In genomic region chr1:153570874-153571273, GRCh38 we compare ENCODE assay signal across 19 cellular contexts. TPM values are rescaled to one million over a fixed set of nuclear protein-coding genes. Genes with fewer than 3 reads are reported as not detected.
DNase-seq lines count a peak whose midpoint lies in the region; ATAC-seq, FAIRE-seq and TF ChIP-seq lines count a peak whose summit lies in the region.
"Had no signal": no experiment of that assay in that cellular context is flagged by ENCODE, and none has a peak within 500 bp of the region (broad histone marks: within the 10 kb centered on the region; RNA-seq: fewer than 3 reads in every experiment).

No MANE protein-coding gene starts in this region.

- H3K27ac ChIP-seq in small intestine (ENCODE audit: low read depth in 1 of 2, low read length in 1 of 2) (no peak overlapping the region), body of pancreas (no peak overlapping the region)

- intact Hi-C loops in body of pancreas (cut with DNase I): loop anchor here (5.0 kb wide), 1 partner anchor 64 kb away; no protein-coding TSS in a partner anchor

- TF ChIP-seq POLR2A in body of pancreas (IDR thresholded peaks at IDR 0.05): no peak

- no peak for ATAC-seq in body of pancreas

- H3K9me3 ChIP-seq in small intestine (ENCODE audit: control insufficient read depth, low read depth) (no peaks in the 10 kb centered on the region), body of pancreas (no peaks in the 10 kb centered on the region)

- WGBS in small intestine, 3 donors: 14 to 61% (median 44%) methylated on average over 5 of the region's 5 CpGs
- 53 to 65% methylated on average over 5 of the region's 5 CpGs for WGBS in body of pancreas, 2 donors

- CTCF ChIA-PET in activated CD4-positive, alpha-beta T cell treated with anti-CD3 and anti-CD28 coated beads, Interleukin-2, amount 10 ng/mL, durations not matched to agents 7 days and 5 days (lab: Charles Lee): interaction anchor here (0.7 to 6.7 kb wide), 7 partner anchors 19 to 178 kb away, joined by 3 to 99 read pairs (median 4); partner anchors contain the start of genes S100A5 and S100A6

- peaks cover 48% of the 10 kb centered on the region for H3K4me1 Mint-ChIP-seq in activated CD4-positive, alpha-beta T cell treated with anti-CD3 and anti-CD28 coated beads, Interleukin-2, amount 10 ng/mL, durations not matched to agents 7 days and 5 days

- H3K36me3 ChIP-seq in small intestine (ENCODE audit: control insufficient read depth in 2 of 2, insufficient read depth in 2 of 2, low read length in 2 of 2): no peaks in the 10 kb centered on the region
- no peaks in the 10 kb centered on the region for H3K36me3 ChIP-seq in body of pancreas (replicated peaks in 1 of 2; ENCODE audit: insufficient read depth in 1 of 2, low read depth in 2 of 2)

- H3K27ac Mint-ChIP-seq in activated CD4-positive, alpha-beta T cell treated with anti-CD3 and anti-CD28 coated beads, Interleukin-2, amount 10 ng/mL, durations not matched to agents 7 days and 5 days: peak overlapping the region; percentile 77
- H3K27ac Mint-ChIP-seq: CD4-positive, alpha-beta T cell had no signal

- no peaks in the 10 kb centered on the region for H3K9me3 Mint-ChIP-seq in activated CD4-positive, alpha-beta T cell treated with anti-CD3 and anti-CD28 coated beads, Interleukin-2, amount 10 ng/mL, durations not matched to agents 7 days and 5 days
- H3K9me3 Mint-ChIP-seq: CD4-positive, alpha-beta T cell had no signal

- FAIRE-seq in small intestine (lab: Jason Lieb, UNC): no peak

- no peak overlapping the region for H3K4me3 ChIP-seq in small intestine (ENCODE audit: low read depth in 1 of 2, low read length in 2 of 2)
- H3K4me3 ChIP-seq in body of pancreas: no peak overlapping the region

- H3K27me3 ChIP-seq in small intestine (ENCODE audit: control insufficient read depth in 2 of 2, insufficient read depth in 2 of 2, low read length in 2 of 2): no peaks in the 10 kb centered on the region
- H3K27me3 ChIP-seq in body of pancreas: no peaks in the 10 kb centered on the region

- peaks cover 8 to 11% of the 10 kb centered on the region in 2 donors for H3K4me1 ChIP-seq in small intestine (ENCODE audit: control insufficient read depth in 2 of 2, insufficient read depth in 1 of 2, low read depth in 1 of 2, low read length in 1 of 2)
- H3K4me1 ChIP-seq in body of pancreas: peaks cover 34% of the 10 kb centered on the region

- no peak for TF ChIP-seq CTCF in body of pancreas (IDR thresholded peaks at IDR 0.05)

- no peaks in the 10 kb centered on the region for H3K36me3 Mint-ChIP-seq in activated CD4-positive, alpha-beta T cell treated with anti-CD3 and anti-CD28 coated beads, Interleukin-2, amount 10 ng/mL, durations not matched to agents 7 days and 5 days (ENCODE audit: low read depth)

- POLR2A ChIA-PET in activated CD4-positive, alpha-beta T cell treated with anti-CD3 and anti-CD28 coated beads, Interleukin-2, amount 10 ng/mL, durations not matched to agents 7 days and 5 days (lab: Charles Lee): no interaction called here

- no peak for DNase-seq in activated CD4-positive, alpha-beta T cell treated with anti-CD3 and anti-CD28 coated beads, Interleukin-2, amount 10 ng/mL, durations not matched to agents 7 days and 5 days
- no peak for DNase-seq in activated CD4-positive, alpha-beta T cell treated with anti-CD3 and anti-CD28 coated beads for 4 hours
- peak; percentile 88 for DNase-seq in NCI-H146 (lab: John Stamatoyannopoulos, UW)
- peak; percentile 10 for DNase-seq in dedifferentiated amniotic fluid mesenchymal stem cell (ENCODE audit: extremely low spot score)
- peak; percentile 86 for DNase-seq in small intestine
- DNase-seq in A172 (ENCODE audit: low spot score): no peak
- DNase-seq in body of pancreas: no peak
- DNase-seq in ureter (ENCODE audit: low spot score): no peak
- DNase-seq: AML-193; CD4-positive, alpha-beta T cell; KG1; NCI-H1048; NCI-H1694; NCI-H2107; NCI-H226; NCI-H774 had no signal

- no peak overlapping the region for H3K4me3 Mint-ChIP-seq in activated CD4-positive, alpha-beta T cell treated with anti-CD3 and anti-CD28 coated beads, Interleukin-2, amount 10 ng/mL, durations not matched to agents 7 days and 5 days
- H3K4me3 Mint-ChIP-seq: CD4-positive, alpha-beta T cell had no signal

- no peaks in the 10 kb centered on the region for H3K27me3 Mint-ChIP-seq in activated CD4-positive, alpha-beta T cell treated with anti-CD3 and anti-CD28 coated beads, Interleukin-2, amount 10 ng/mL, durations not matched to agents 7 days and 5 days
- H3K27me3 Mint-ChIP-seq: CD4-positive, alpha-beta T cell had no signal

RNA-seq across cellular contexts. Expression of gene S100A2, which starts 5.2 kb away (rescaled TPM):
- total RNA-seq in activated CD4-positive, alpha-beta T cell treated with anti-CD3 and anti-CD28 coated beads, Interleukin-2, amount 10 ng/mL, durations not matched to agents 7 days and 5 days: 1 to 10 TPM in 1 of 2 experiments, under 1 TPM in 1; 0.50 to 1.8 TPM
- 1 to 10 TPM; 3.6 to 9.8 (median 5.4) TPM for polyA plus RNA-seq in small intestine
- 41.3 and 63.0 TPM in 2 replicates for total RNA-seq in A172 (2014; rRNA removed; shearing (Covaris generic))
- total RNA-seq in body of pancreas (not detected), ureter (317 TPM)
- total RNA-seq: CD4-positive, alpha-beta T cell had no signal

RNA-seq across cellular contexts. Expression of gene S100A3, which starts 21.8 kb away (rescaled TPM):
- not detected for total RNA-seq in activated CD4-positive, alpha-beta T cell treated with anti-CD3 and anti-CD28 coated beads, Interleukin-2, amount 10 ng/mL, durations not matched to agents 7 days and 5 days
- polyA plus RNA-seq in small intestine: 1 to 10 TPM in 2 of 3 donors, not detected in 1; 2.1 to 4.3 TPM
- 90.9 and 103 TPM in 2 replicates for total RNA-seq in A172 (2014; rRNA removed; shearing (Covaris generic))
- total RNA-seq in body of pancreas (not detected), ureter (6.5 TPM)
- total RNA-seq: CD4-positive, alpha-beta T cell had no signal

RNA-seq across cellular contexts. Expression of gene S100A4, which starts 25.3 kb away (rescaled TPM):
- 100 to 1,000 TPM; 678 to 905 TPM for total RNA-seq in activated CD4-positive, alpha-beta T cell treated with anti-CD3 and anti-CD28 coated beads, Interleukin-2, amount 10 ng/mL, durations not matched to agents 7 days and 5 days
- 100 to 1,000 TPM in 2 of 3 donors, 10 to 100 TPM in 1; 49.6 to 230 (median 108) TPM for polyA plus RNA-seq in small intestine
- 3,194 and 3,572 TPM in 2 replicates for total RNA-seq in A172 (2014; rRNA removed; shearing (Covaris generic))
- total RNA-seq in body of pancreas (10 to 100 TPM; 49.5 to 81.7 TPM), ureter (120 TPM)

RNA-seq across cellular contexts. Expression of gene S100A5, which starts 30.1 kb away (rescaled TPM):
- total RNA-seq in activated CD4-positive, alpha-beta T cell treated with anti-CD3 and anti-CD28 coated beads, Interleukin-2, amount 10 ng/mL, durations not matched to agents 7 days and 5 days: 1 to 10 TPM; 3.0 to 3.8 TPM
- polyA plus RNA-seq in small intestine: under 1 TPM in 1 of 3 donors, not detected in 2; 0.18 TPM
- 1.1 and 6.1 TPM in 2 replicates for total RNA-seq in A172 (2014; rRNA removed; shearing (Covaris generic))
- total RNA-seq in body of pancreas: not detected
- 0.86 TPM for total RNA-seq in ureter
- total RNA-seq: A673, H4, M059J had no signal

RNA-seq across cellular contexts. Expression of gene S100A6, which starts 35.1 kb away (rescaled TPM):
- 100 to 1,000 TPM; 444 to 557 TPM for total RNA-seq in activated CD4-positive, alpha-beta T cell treated with anti-CD3 and anti-CD28 coated beads, Interleukin-2, amount 10 ng/mL, durations not matched to agents 7 days and 5 days
- 1,000 to 10,000 TPM; 1,645 to 4,929 (median 2,330) TPM for polyA plus RNA-seq in small intestine
- total RNA-seq in A172 (2014; rRNA removed; shearing (Covaris generic)): 1,463 and 1,751 TPM in 2 replicates
- total RNA-seq in body of pancreas: 10 to 100 TPM; 54.7 to 58.9 TPM
- 1,381 TPM for total RNA-seq in ureter

Comparison
In these comparisons a context has a peak if more than half of its experiments do, and no peak if none do; other contexts are left out.
1. DNase-seq: peak in NCI-H146 (single experiment), dedifferentiated amniotic fluid mesenchymal stem cell (single experiment) and small intestine (single experiment); none in activated CD4-positive, alpha-beta T cell treated with anti-CD3 and anti-CD28 coated beads, Interleukin-2, amount 10 ng/mL, durations not matched to agents 7 days and 5 days (single experiment), activated CD4-positive, alpha-beta T cell treated with anti-CD3 and anti-CD28 coated beads for 4 hours (0 of 2), A172 (single experiment), body of pancreas (0 of 4) and ureter (single experiment).
2. RNA of gene S100A2, which starts 5.2 kb away (total RNA-seq): 317 TPM in ureter (single experiment) and 41.3 to 63.0 TPM in A172; 0.50 to 1.8 TPM in activated CD4-positive, alpha-beta T cell treated with anti-CD3 and anti-CD28 coated beads, Interleukin-2, amount 10 ng/mL, durations not matched to agents 7 days and 5 days and not detected in body of pancreas; every median in the first group is over 10 times any median in the second.
3. RNA of gene S100A3, which starts 21.8 kb away (total RNA-seq): 90.9 to 103 TPM in A172; 6.5 TPM in ureter (single experiment), not detected in activated CD4-positive, alpha-beta T cell treated with anti-CD3 and anti-CD28 coated beads, Interleukin-2, amount 10 ng/mL, durations not matched to agents 7 days and 5 days and not detected in body of pancreas; every median in the first group is over 10 times any median in the second.